Comparison of ENCODE assay signal across 9 cellular contexts in genomic region chr2:210224660-210225460, GRCh38. TPM values are rescaled to one million over a fixed set of nuclear protein-coding genes. Genes with fewer than 3 reads are reported as not detected.
A peak's percentile ranks its signal among the peaks of the same experiment; 100 is the strongest.
DNase-seq lines count a peak whose midpoint lies in the region; FAIRE-seq and TF ChIP-seq lines count a peak whose summit lies in the region.
"Had no signal": no experiment of that assay in that cellular context is flagged by ENCODE, and none has a peak within 500 bp of the region (broad histone marks: within the 10 kb centered on the region; RNA-seq: fewer than 3 reads in every experiment).

Gene ACADL (minus strand): TSS chr2:210225447. CDS start chr2:210225263, 184 bp downstream.

- no peak for FAIRE-seq in H54 (lab: Jason Lieb, UNC)
- FAIRE-seq: A204.1 had no signal

- H3K27ac ChIP-seq in cardiac muscle cell (no peak within 1 kb of the TSS), ovary (peak within 1 kb of the TSS; percentile 62 to 73)

- intact Hi-C loops in ovary (cut with DNase I), result no loop called here

- H3K4me1 ChIP-seq in cardiac muscle cell (ENCODE audit: low read depth) (peaks cover 6% of the 10 kb centered on the region), ovary (ENCODE audit: insufficient read depth) (peaks cover 6% of the 10 kb centered on the region)

- H3K36me3 ChIP-seq in cardiac muscle cell, result no peaks in the 10 kb centered on the region
- H3K36me3 ChIP-seq in ovary, result no peaks in the 10 kb centered on the region

- no peak for TF ChIP-seq EP300 in ovary (IDR thresholded peaks at IDR 0.05)

- H3K4me3 ChIP-seq in cardiac muscle cell (peak within 1 kb of the TSS; percentile 56), ovary (peak within 1 kb of the TSS; percentile 43)

- WGBS in ovary, 3 donors, result 1 to 2% (median 1%) methylated on average over 83 to 85 of the region's 85 CpGs

- H3K9me3 ChIP-seq in cardiac muscle cell (ENCODE audit: low read depth), result no peaks in the 10 kb centered on the region
- no peaks in the 10 kb centered on the region for H3K9me3 ChIP-seq in ovary

- H3K27me3 ChIP-seq in cardiac muscle cell, result peaks cover 48% of the 10 kb centered on the region
- H3K27me3 ChIP-seq in ovary, result no peaks in the 10 kb centered on the region

- TF ChIP-seq CTCF in cardiac muscle cell (IDR thresholded peaks at IDR 0.05; ENCODE audit: low read depth, low read length) (no peak), ovary (IDR thresholded peaks at IDR 0.05) (no peak)

- TF ChIP-seq POLR2A in ovary (IDR thresholded peaks at IDR 0.05) (no peak), H54 (IDR thresholded peaks at IDR 0.05; ENCODE audit: low read depth, low read length) (no peak)

- peak; percentile 54 for DNase-seq in DMS 273 (lab: John Stamatoyannopoulos, UW; ENCODE audit: unreplicated experiment)
- DNase-seq in DMS 273 treated with DMSO at 0.1 percent for 48 hours (lab: John Stamatoyannopoulos, UW), result no peak
- peak; percentile 44 for DNase-seq in HK-2 (ENCODE audit: unreplicated experiment)
- DNase-seq in activated T-cell treated with anti-CD3 and anti-CD28 coated beads, Interleukin-2, amount 50 U/mL, for 48 hours, result peak; percentile 24 to 35
- DNase-seq in cardiac muscle cell (ENCODE audit: low read depth in 1 of 2, low spot score in 1 of 2), result peak; percentile 21 to 70
- peak; percentile 48 to 76 (median 57) for DNase-seq in ovary
- DNase-seq in H54 (ENCODE audit: insufficient read length, low spot score), result no peak
- no peak for DNase-seq in activated CD4-positive, CD25-positive, alpha-beta regulatory T cell treated with anti-CD3 and anti-CD28 coated beads, Interleukin-2, amount 50 U/mL, for 72 hours

RNA-seq across cellular contexts. Expression of gene ACADL, which starts in this region (rescaled TPM):
- total RNA-seq in cardiac muscle cell (0.45 and 1.6 TPM in 2 replicates), ovary (10 to 100 TPM in 5 of 7 donors, 1 to 10 TPM in 2; 9.4 to 39.0 (median 12.1) TPM)
- polyA plus RNA-seq in cardiac muscle cell (0.49 and 1.2 TPM in 2 replicates), ovary (10 to 100 TPM in 1 of 2 donors, 1 to 10 TPM in 1; 4.5 to 10.5 TPM)

Comparison
In these comparisons a context has a peak if more than half of its experiments do, and no peak if none do; other contexts are left out.
1. DNase-seq: peak in DMS 273 (single experiment), HK-2 (single experiment), activated T-cell treated with anti-CD3 and anti-CD28 coated beads, Interleukin-2, amount 50 U/mL, for 48 hours (2 of 2), cardiac muscle cell (2 of 2) and ovary (5 of 5); none in DMS 273 treated with DMSO at 0.1 percent for 48 hours (single experiment), H54 (single experiment) and activated CD4-positive, CD25-positive, alpha-beta regulatory T cell treated with anti-CD3 and anti-CD28 coated beads, Interleukin-2, amount 50 U/mL, for 72 hours (single experiment).